8 cellular contexts compared by ENCODE assay signal in genomic region chr11:128172046-128172878, GRCh38.
DNase-seq lines count a peak whose midpoint lies in the region; TF ChIP-seq lines count a peak whose summit lies in the region.

No MANE protein-coding gene starts in this region.

- H3K4me1 ChIP-seq in KMS-11 (ENCODE audit: low read depth, poor library complexity, severe bottlenecking): peaks cover 4% of the 10 kb centered on the region

- TF ChIP-seq CTCF in AG09319 (IDR thresholded peaks at IDR 0.05; ENCODE audit: low read depth, low read length) (peak; percentile 78), KMS-11 (conservative IDR thresholded peaks at IDR 0.05; ENCODE audit: low read depth, low read length) (peak; percentile 79)

- H3K9me3 Mint-ChIP-seq in activated T-helper 1 cell treated with anti-CD3 and anti-CD28 coated beads, Interleukin-12 subunit alpha, Interleukin-12 subunit beta, Interleukin-2, Interleukin-4 antibody, amounts not matched to agents 30 ng/mL and 10 ng/mL and 1 ng/mL, durations not matched to agents 14 hours and 24 hours and 36 hours: no peaks in the 10 kb centered on the region

- H3K79me2 ChIP-seq in KMS-11 (ENCODE audit: insufficient read depth, low read depth): no peaks in the 10 kb centered on the region

- no peaks in the 10 kb centered on the region for H3K36me3 Mint-ChIP-seq in activated T-helper 1 cell treated with anti-CD3 and anti-CD28 coated beads, Interleukin-12 subunit alpha, Interleukin-12 subunit beta, Interleukin-2, Interleukin-4 antibody, amounts not matched to agents 30 ng/mL and 10 ng/mL and 1 ng/mL, durations not matched to agents 14 hours and 24 hours and 36 hours (ENCODE audit: low read depth)

- H3K27ac ChIP-seq in KMS-11: no peak overlapping the region

- H4K20me1 ChIP-seq in KMS-11 (ENCODE audit: insufficient read depth): no peaks in the 10 kb centered on the region

- intact Hi-C loops in activated T-helper 1 cell treated with anti-CD3 and anti-CD28 coated beads, Interleukin-12 subunit alpha, Interleukin-12 subunit beta, Interleukin-2, Interleukin-4 antibody, amounts not matched to agents 30 ng/mL and 10 ng/mL and 1 ng/mL, durations not matched to agents 14 hours and 24 hours and 36 hours (cut with micrococcal nuclease): loop anchor here (1.0 to 5.0 kb wide), 15 partner anchors 15 to 688 kb away; no protein-coding TSS in a partner anchor

- no peaks in the 10 kb centered on the region for H3K27me3 Mint-ChIP-seq in activated T-helper 1 cell treated with anti-CD3 and anti-CD28 coated beads, Interleukin-12 subunit alpha, Interleukin-12 subunit beta, Interleukin-2, Interleukin-4 antibody, amounts not matched to agents 30 ng/mL and 10 ng/mL and 1 ng/mL, durations not matched to agents 14 hours and 24 hours and 36 hours (ENCODE audit: insufficient read depth)

- DNase-seq in AG09319 (ENCODE audit: extremely low read depth, low read depth): peak; percentile 66
- peak; percentile 15 for DNase-seq in GM19240 (ENCODE audit: insufficient read length, low spot score)
- DNase-seq in RPMI7951 (ENCODE audit: low read depth): peak; percentile 81
- DNase-seq in activated T-helper 1 cell treated with anti-CD3 and anti-CD28 coated beads, Interleukin-12 subunit alpha, Interleukin-12 subunit beta, Interleukin-2, Interleukin-4 antibody, amounts not matched to agents 30 ng/mL and 10 ng/mL and 1 ng/mL, durations not matched to agents 14 hours and 24 hours and 36 hours (ENCODE audit: low spot score): peak; percentile 75
- peak; percentile 87 for DNase-seq in fibroblast of the conjunctiva (ENCODE audit: low read depth)
- peak in 49 of 56 donors; percentile 1 to 89 (median 36) for DNase-seq in nucleus accumbens (lab: John Stamatoyannopoulos, UW)
- peak; percentile 95 for DNase-seq in superior temporal gyrus (ENCODE audit: extremely low spot score)

- no peak overlapping the region for H3K4me3 Mint-ChIP-seq in activated T-helper 1 cell treated with anti-CD3 and anti-CD28 coated beads, Interleukin-12 subunit alpha, Interleukin-12 subunit beta, Interleukin-2, Interleukin-4 antibody, amounts not matched to agents 30 ng/mL and 10 ng/mL and 1 ng/mL, durations not matched to agents 14 hours and 24 hours and 36 hours

- peaks cover 25% of the 10 kb centered on the region for H3K4me1 Mint-ChIP-seq in activated T-helper 1 cell treated with anti-CD3 and anti-CD28 coated beads, Interleukin-12 subunit alpha, Interleukin-12 subunit beta, Interleukin-2, Interleukin-4 antibody, amounts not matched to agents 30 ng/mL and 10 ng/mL and 1 ng/mL, durations not matched to agents 14 hours and 24 hours and 36 hours (ENCODE audit: low read depth)

- no peak overlapping the region for H2AFZ ChIP-seq in KMS-11 (ENCODE audit: low read depth)

- no peak overlapping the region for H3K4me3 ChIP-seq in KMS-11 (IDR thresholded peaks at IDR 0.05; ENCODE audit: insufficient read depth, low read depth, low read length)

- no peak overlapping the region for H3K4me2 ChIP-seq in KMS-11

- no peak overlapping the region for H3K9ac ChIP-seq in KMS-11

- no peaks in the 10 kb centered on the region for H3K36me3 ChIP-seq in KMS-11 (ENCODE audit: insufficient read depth)

- H3K27me3 ChIP-seq in KMS-11 (ENCODE audit: insufficient read depth, low read depth): no peaks in the 10 kb centered on the region

- H3K27ac Mint-ChIP-seq in activated T-helper 1 cell treated with anti-CD3 and anti-CD28 coated beads, Interleukin-12 subunit alpha, Interleukin-12 subunit beta, Interleukin-2, Interleukin-4 antibody, amounts not matched to agents 30 ng/mL and 10 ng/mL and 1 ng/mL, durations not matched to agents 14 hours and 24 hours and 36 hours: peak overlapping the region; percentile 25

Comparison
In these comparisons a context has a peak if more than half of its experiments do, and no peak if none do; other contexts are left out.
1. DNase-seq: peak in every context shown above with its lines; median percentile 95 in superior temporal gyrus; 87 in fibroblast of the conjunctiva; 81 in RPMI7951; 75 in activated T-helper 1 cell treated with anti-CD3 and anti-CD28 coated beads, Interleukin-12 subunit alpha, Interleukin-12 subunit beta, Interleukin-2, Interleukin-4 antibody, amounts not matched to agents 30 ng/mL and 10 ng/mL and 1 ng/mL, durations not matched to agents 14 hours and 24 hours and 36 hours; 66 in AG09319; 36 in nucleus accumbens; 15 in GM19240.